In genomic region chr17:1762233-1762905, GRCh38 we compare ENCODE assay signal across 1 cellular context.
A peak's percentile ranks its signal among the peaks of the same experiment; 100 is the strongest.
TF ChIP-seq lines count a peak whose summit lies in the region.

No MANE protein-coding gene starts in this region.

TF ChIP-seq in HepG2, 621 proteins besides CTCF, POLR2A, EP300 and RAD21 (continues in another document):
- TF ChIP-seq GATAD1 (CRISPR knock-in tag; IDR thresholded peaks at IDR 0.05) (no peak), SAFB2 (CRISPR knock-in tag; IDR thresholded peaks at IDR 0.05; ENCODE audit: borderline replicate concordance, low read depth) (peak; percentile 58; the same call in 1 of the 2 replicates), ZNF615 (CRISPR knock-in tag; IDR thresholded peaks at IDR 0.05; ENCODE audit: borderline replicate concordance) (no peak), TAF15 (IDR thresholded peaks at IDR 0.05; ENCODE audit: low read depth, low read length, poor library complexity, severe bottlenecking) (no peak), ZSCAN12 (CRISPR knock-in tag; IDR thresholded peaks at IDR 0.05) (no peak; the same call in 1 of the 2 replicates), ZNF816 (CRISPR knock-in tag; IDR thresholded peaks at IDR 0.05; ENCODE audit: borderline replicate concordance) (no peak; the same call in 1 of the 2 replicates), EZH2 (conservative IDR thresholded peaks at IDR 0.05; ENCODE audit: low read depth, low read length) (no peak), REST (IDR thresholded peaks at IDR 0.05; ENCODE audit: borderline replicate concordance in 1 of 2, low read depth in 1 of 2, low read length in 2 of 2) (no peak), TARDBP (CRISPR knock-in tag; IDR thresholded peaks at IDR 0.05) (no peak), THYN1 (CRISPR knock-in tag; IDR thresholded peaks at IDR 0.05; ENCODE audit: borderline replicate concordance, low read depth) (no peak), ZNF205 (CRISPR knock-in tag; IDR thresholded peaks at IDR 0.05) (no peak), DR1 (CRISPR knock-in tag; IDR thresholded peaks at IDR 0.05) (peak; percentile 85), ZKSCAN5 (CRISPR knock-in tag; IDR thresholded peaks at IDR 0.05) (no peak), ZBTB1 (CRISPR knock-in tag; IDR thresholded peaks at IDR 0.05; ENCODE audit: borderline replicate concordance) (no peak), KDM5A (IDR thresholded peaks at IDR 0.05; ENCODE audit: borderline replicate concordance, low read length) (no peak), FOXA3 (CRISPR knock-in tag; IDR thresholded peaks at IDR 0.05) (no peak), ATM (IDR thresholded peaks at IDR 0.05; ENCODE audit: borderline replicate concordance) (no peak), ZNF839 (CRISPR knock-in tag; IDR thresholded peaks at IDR 0.05; ENCODE audit: borderline replicate concordance) (peak; percentile 93; the same call in 1 of the 2 replicates), ZNF562 (CRISPR knock-in tag; IDR thresholded peaks at IDR 0.05; ENCODE audit: borderline replicate concordance) (no peak), ISL2 (CRISPR knock-in tag; IDR thresholded peaks at IDR 0.05) (peak; percentile 14), TBX3 (IDR thresholded peaks at IDR 0.05; ENCODE audit: borderline replicate concordance) (no peak), REPIN1 (CRISPR knock-in tag; IDR thresholded peaks at IDR 0.05; ENCODE audit: borderline replicate concordance, low read depth) (no peak; the same call in 1 of the 2 replicates), ZNF326 (CRISPR knock-in tag; IDR thresholded peaks at IDR 0.05; ENCODE audit: borderline replicate concordance) (no peak), SETDB1 (CRISPR knock-in tag; IDR thresholded peaks at IDR 0.05; ENCODE audit: borderline replicate concordance) (no peak), ZFY (CRISPR knock-in tag; IDR thresholded peaks at IDR 0.05) (no peak), ZBTB43 (CRISPR knock-in tag; conservative IDR thresholded peaks at IDR 0.05) (0 out of 2 replicates have a peak, but pooled peaks have one; percentile 17), NR1H2 (CRISPR knock-in tag; IDR thresholded peaks at IDR 0.05; ENCODE audit: borderline replicate concordance, low read depth) (0 out of 2 replicates have a peak, but pooled peaks have one; percentile 2), ZSCAN20 (CRISPR knock-in tag; IDR thresholded peaks at IDR 0.05; ENCODE audit: borderline replicate concordance) (peak; percentile 35; the same call in 1 of the 2 replicates), ZNF777 (CRISPR knock-in tag; IDR thresholded peaks at IDR 0.05) (no peak), MEF2D (CRISPR knock-in tag; IDR thresholded peaks at IDR 0.05) (no peak), ZFP62 (CRISPR knock-in tag; IDR thresholded peaks at IDR 0.05) (no peak), KLF9 (CRISPR knock-in tag; IDR thresholded peaks at IDR 0.05; ENCODE audit: low read depth) (no peak), PHF8 (CRISPR knock-in tag; IDR thresholded peaks at IDR 0.05) (peak; percentile 53), SIX4 (CRISPR knock-in tag; IDR thresholded peaks at IDR 0.05) (no peak), RNF2 (conservative IDR thresholded peaks at IDR 0.05; ENCODE audit: low read depth) (no peak), DBP (CRISPR knock-in tag; IDR thresholded peaks at IDR 0.05; ENCODE audit: not compliant biosample characterization) (peak; percentile 62), ZSCAN25 (CRISPR knock-in tag; IDR thresholded peaks at IDR 0.05) (no peak)
- TF ChIP-seq, protein P1, sequence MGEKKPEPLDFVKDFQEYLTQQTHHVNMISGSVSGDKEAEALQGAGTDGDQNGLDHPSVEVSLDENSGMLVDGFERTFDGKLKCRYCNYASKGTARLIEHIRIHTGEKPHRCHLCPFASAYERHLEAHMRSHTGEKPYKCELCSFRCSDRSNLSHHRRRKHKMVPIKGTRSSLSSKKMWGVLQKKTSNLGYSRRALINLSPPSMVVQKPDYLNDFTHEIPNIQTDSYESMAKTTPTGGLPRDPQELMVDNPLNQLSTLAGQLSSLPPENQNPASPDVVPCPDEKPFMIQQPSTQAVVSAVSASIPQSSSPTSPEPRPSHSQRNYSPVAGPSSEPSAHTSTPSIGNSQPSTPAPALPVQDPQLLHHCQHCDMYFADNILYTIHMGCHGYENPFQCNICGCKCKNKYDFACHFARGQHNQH (CRISPR knock-in tag; IDR thresholded peaks at IDR 0.05): no peak; the same call in 1 of the 2 replicates
- TF ChIP-seq, protein P2, sequence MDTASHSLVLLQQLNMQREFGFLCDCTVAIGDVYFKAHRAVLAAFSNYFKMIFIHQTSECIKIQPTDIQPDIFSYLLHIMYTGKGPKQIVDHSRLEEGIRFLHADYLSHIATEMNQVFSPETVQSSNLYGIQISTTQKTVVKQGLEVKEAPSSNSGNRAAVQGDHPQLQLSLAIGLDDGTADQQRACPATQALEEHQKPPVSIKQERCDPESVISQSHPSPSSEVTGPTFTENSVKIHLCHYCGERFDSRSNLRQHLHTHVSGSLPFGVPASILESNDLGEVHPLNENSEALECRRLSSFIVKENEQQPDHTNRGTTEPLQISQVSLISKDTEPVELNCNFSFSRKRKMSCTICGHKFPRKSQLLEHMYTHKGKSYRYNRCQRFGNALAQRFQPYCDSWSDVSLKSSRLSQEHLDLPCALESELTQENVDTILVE (CRISPR knock-in tag; IDR thresholded peaks at IDR 0.05): no peak; the same call in 1 of the 2 replicates
- TF ChIP-seq, protein P3, sequence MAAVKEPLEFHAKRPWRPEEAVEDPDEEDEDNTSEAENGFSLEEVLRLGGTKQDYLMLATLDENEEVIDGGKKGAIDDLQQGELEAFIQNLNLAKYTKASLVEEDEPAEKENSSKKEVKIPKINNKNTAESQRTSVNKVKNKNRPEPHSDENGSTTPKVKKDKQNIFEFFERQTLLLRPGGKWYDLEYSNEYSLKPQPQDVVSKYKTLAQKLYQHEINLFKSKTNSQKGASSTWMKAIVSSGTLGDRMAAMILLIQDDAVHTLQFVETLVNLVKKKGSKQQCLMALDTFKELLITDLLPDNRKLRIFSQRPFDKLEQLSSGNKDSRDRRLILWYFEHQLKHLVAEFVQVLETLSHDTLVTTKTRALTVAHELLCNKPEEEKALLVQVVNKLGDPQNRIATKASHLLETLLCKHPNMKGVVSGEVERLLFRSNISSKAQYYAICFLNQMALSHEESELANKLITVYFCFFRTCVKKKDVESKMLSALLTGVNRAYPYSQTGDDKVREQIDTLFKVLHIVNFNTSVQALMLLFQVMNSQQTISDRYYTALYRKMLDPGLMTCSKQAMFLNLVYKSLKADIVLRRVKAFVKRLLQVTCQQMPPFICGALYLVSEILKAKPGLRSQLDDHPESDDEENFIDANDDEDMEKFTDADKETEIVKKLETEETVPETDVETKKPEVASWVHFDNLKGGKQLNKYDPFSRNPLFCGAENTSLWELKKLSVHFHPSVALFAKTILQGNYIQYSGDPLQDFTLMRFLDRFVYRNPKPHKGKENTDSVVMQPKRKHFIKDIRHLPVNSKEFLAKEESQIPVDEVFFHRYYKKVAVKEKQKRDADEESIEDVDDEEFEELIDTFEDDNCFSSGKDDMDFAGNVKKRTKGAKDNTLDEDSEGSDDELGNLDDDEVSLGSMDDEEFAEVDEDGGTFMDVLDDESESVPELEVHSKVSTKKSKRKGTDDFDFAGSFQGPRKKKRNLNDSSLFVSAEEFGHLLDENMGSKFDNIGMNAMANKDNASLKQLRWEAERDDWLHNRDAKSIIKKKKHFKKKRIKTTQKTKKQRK (IDR thresholded peaks at IDR 0.05; ENCODE audit: low read length): no peak
- TF ChIP-seq, protein P4, sequence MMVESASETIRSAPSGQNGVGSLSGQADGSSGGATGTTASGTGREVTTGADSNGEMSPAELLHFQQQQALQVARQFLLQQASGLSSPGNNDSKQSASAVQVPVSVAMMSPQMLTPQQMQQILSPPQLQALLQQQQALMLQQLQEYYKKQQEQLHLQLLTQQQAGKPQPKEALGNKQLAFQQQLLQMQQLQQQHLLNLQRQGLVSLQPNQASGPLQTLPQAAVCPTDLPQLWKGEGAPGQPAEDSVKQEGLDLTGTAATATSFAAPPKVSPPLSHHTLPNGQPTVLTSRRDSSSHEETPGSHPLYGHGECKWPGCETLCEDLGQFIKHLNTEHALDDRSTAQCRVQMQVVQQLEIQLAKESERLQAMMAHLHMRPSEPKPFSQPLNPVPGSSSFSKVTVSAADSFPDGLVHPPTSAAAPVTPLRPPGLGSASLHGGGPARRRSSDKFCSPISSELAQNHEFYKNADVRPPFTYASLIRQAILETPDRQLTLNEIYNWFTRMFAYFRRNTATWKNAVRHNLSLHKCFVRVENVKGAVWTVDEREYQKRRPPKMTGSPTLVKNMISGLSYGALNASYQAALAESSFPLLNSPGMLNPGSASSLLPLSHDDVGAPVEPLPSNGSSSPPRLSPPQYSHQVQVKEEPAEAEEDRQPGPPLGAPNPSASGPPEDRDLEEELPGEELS (CRISPR knock-in tag; IDR thresholded peaks at IDR 0.05): peak; percentile 24; the same call in 1 of the 2 replicates
- TF ChIP-seq, protein P5, sequence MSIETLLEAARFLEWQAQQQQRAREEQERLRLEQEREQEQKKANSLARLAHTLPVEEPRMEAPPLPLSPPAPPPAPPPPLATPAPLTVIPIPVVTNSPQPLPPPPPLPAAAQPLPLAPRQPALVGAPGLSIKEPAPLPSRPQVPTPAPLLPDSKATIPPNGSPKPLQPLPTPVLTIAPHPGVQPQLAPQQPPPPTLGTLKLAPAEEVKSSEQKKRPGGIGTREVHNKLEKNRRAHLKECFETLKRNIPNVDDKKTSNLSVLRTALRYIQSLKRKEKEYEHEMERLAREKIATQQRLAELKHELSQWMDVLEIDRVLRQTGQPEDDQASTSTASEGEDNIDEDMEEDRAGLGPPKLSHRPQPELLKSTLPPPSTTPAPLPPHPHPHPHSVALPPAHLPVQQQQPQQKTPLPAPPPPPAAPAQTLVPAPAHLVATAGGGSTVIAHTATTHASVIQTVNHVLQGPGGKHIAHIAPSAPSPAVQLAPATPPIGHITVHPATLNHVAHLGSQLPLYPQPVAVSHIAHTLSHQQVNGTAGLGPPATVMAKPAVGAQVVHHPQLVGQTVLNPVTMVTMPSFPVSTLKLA (IDR thresholded peaks at IDR 0.05): no peak
